Comparison of ENCODE assay signal across 26 cellular contexts in the genomic region with DNA sequence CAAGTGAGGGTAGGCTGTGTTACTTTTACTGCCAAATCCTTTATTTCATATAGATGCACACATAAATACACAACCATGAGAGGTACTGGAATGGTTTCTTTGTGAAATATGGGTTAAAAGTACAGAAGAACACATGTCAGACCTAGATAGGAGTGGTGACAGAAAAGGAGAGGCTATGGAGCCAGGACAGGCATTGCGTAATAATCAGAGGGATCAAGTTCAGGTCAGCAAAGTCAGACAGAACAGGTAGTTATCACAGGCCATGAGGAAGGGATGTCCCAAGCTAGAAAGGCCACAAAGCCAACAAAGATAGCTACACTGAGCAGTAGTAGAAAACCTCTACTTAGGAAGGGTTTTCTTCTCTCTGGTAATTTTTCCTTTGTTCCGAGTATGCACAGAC.
DNase-seq lines count a peak whose midpoint lies in the region; ATAC-seq, FAIRE-seq and TF ChIP-seq lines count a peak whose summit lies in the region.
"Had no signal": no experiment of that assay in that cellular context is flagged by ENCODE, and none has a peak within 500 bp of the region (broad histone marks: within the 10 kb centered on the region; RNA-seq: fewer than 3 reads in every experiment).

No MANE protein-coding gene starts in this region.

- H3K36me3 ChIP-seq in mammary epithelial cell (ENCODE audit: insufficient read depth, low read length) (no peaks in the 10 kb centered on the region), H1 (ENCODE audit: control insufficient read depth in 2 of 4, insufficient read depth in 4 of 4, low read length in 3 of 4) (no peaks in the 10 kb centered on the region), right lobe of liver (no peaks in the 10 kb centered on the region), kidney (ENCODE audit: control insufficient read depth in 1 of 2, insufficient read depth in 2 of 2, low read length in 2 of 2) (no peaks in the 10 kb centered on the region)
- H3K36me3 ChIP-seq: BE2C; BLaER1 treated with 17β-estradiol and CSF1 and Interleukin-3, amounts not matched to agents 10 nM and 100 nM; HAP-1 had no signal

- H3K23me2 ChIP-seq in H1 (ENCODE audit: low read depth, low read length) = no peaks in the 10 kb centered on the region

- H3K56ac ChIP-seq in H1 (replicated peaks; ENCODE audit: insufficient read length, low read depth, low read length) = no peak overlapping the region

- ATAC-seq in right lobe of liver (peak in 3 of 4 donors; percentile 47 to 58 (median 51)), GM19351 (IDR thresholded peaks at IDR 0.05; ENCODE audit: unreplicated experiment) (no peak)
- ATAC-seq: A549, GM12878, GM23338 had no signal

- TF ChIP-seq POLR2A in H1 (IDR thresholded peaks at IDR 0.05; ENCODE audit: control extremely low read depth in 1 of 2, low read depth in 2 of 2, low read length in 2 of 2) = no peak
- TF ChIP-seq POLR2A in right lobe of liver (IDR thresholded peaks at IDR 0.05) = no peak

- TF ChIP-seq EP300 in H1 (IDR thresholded peaks at IDR 0.05; ENCODE audit: borderline replicate concordance in 1 of 2, low read depth in 2 of 2, low read length in 2 of 2) = no peak

- H4K20me1 ChIP-seq in mammary epithelial cell (ENCODE audit: insufficient read depth, low read length) (no peaks in the 10 kb centered on the region), H1 (replicated peaks in 1 of 2; ENCODE audit: control insufficient read depth in 1 of 2, insufficient read depth in 2 of 2, low read length in 2 of 2) (no peaks in the 10 kb centered on the region)
- H4K20me1 ChIP-seq: BLaER1 treated with 17β-estradiol and CSF1 and Interleukin-3, amounts not matched to agents 10 nM and 100 nM had no signal

- H3K14ac ChIP-seq in H1 (ENCODE audit: insufficient read length) = no peak overlapping the region

- WGBS in mammary epithelial cell (ENCODE audit: low coverage, missing lambda C conversion rate) = 58% methylated on average over 2 of the region's 2 CpGs
- WGBS in H1 (ENCODE audit: extremely low coverage in 1 of 2, insufficient coverage in 1 of 2, insufficient read length in 1 of 2, insufficient replicate concordance in 2 of 2, low coverage in 1 of 2, low lambda C conversion rate in 2 of 2, missing lambda C conversion rate in 1 of 2), 2 experiments = 100% methylated on average over 2 of the region's 2 CpGs; no CpG with 5 or more reads in 1 of the 2 experiments
- 46% methylated on average over 2 of the region's 2 CpGs for WGBS in right lobe of liver (ENCODE audit: insufficient coverage, low coverage, low lambda C conversion rate, missing lambda C conversion rate)

- H3K23ac ChIP-seq in H1 (ENCODE audit: insufficient read length) = no peak overlapping the region

- H2BK12ac ChIP-seq in H1 (ENCODE audit: low read depth, low read length) = no peak overlapping the region

- in situ Hi-C loops in mammary epithelial cell (cut with MboI; ENCODE audit: low sequenced_read_pairs in 2 of 2) = no loop called here

- H3K9me3 ChIP-seq in mammary epithelial cell (replicated peaks; ENCODE audit: insufficient read depth, low read length) = no peaks in the 10 kb centered on the region
- no peaks in the 10 kb centered on the region for H3K9me3 ChIP-seq in H1 (ENCODE audit: insufficient read depth in 2 of 2, low read depth in 1 of 2, low read length in 1 of 2)
- H3K9me3 ChIP-seq in right lobe of liver = no peaks in the 10 kb centered on the region
- H3K9me3 ChIP-seq in kidney (ENCODE audit: control insufficient read depth in 1 of 2, low read length in 2 of 2) = no peaks in the 10 kb centered on the region
- H3K9me3 ChIP-seq: A549; BE2C; BLaER1 treated with 17β-estradiol and CSF1 and Interleukin-3, amounts not matched to agents 10 nM and 100 nM; HAP-1 had no signal

- no peaks in the 10 kb centered on the region for H3K27me3 Mint-ChIP-seq in MCF 10A (ENCODE audit: insufficient read depth, unreplicated experiment)
- H3K27me3 Mint-ChIP-seq in endothelial cell (ENCODE audit: unreplicated experiment) = no peaks in the 10 kb centered on the region
- H3K27me3 Mint-ChIP-seq: CD4-positive, alpha-beta T cell had no signal

- H3K4me1 ChIP-seq in mammary epithelial cell (ENCODE audit: insufficient read depth, low read length) (no peaks in the 10 kb centered on the region), H1 (replicated peaks in 1 of 4; ENCODE audit: control insufficient read depth in 3 of 4, insufficient read depth in 4 of 4, low read length in 3 of 4) (no peaks in the 10 kb centered on the region), right lobe of liver (no peaks in the 10 kb centered on the region), kidney (ENCODE audit: control insufficient read depth in 1 of 2, insufficient read depth in 1 of 2, low read depth in 1 of 2, low read length in 2 of 2) (no peaks in the 10 kb centered on the region)
- H3K4me1 ChIP-seq: A549; BE2C; BLaER1 treated with 17β-estradiol and CSF1 and Interleukin-3, amounts not matched to agents 10 nM and 100 nM; HAP-1 had no signal

- H2AFZ ChIP-seq in mammary epithelial cell (ENCODE audit: low read depth, low read length) (no peak overlapping the region), H1 (ENCODE audit: low read length) (no peak overlapping the region)
- H2AFZ ChIP-seq: GM23338 had no signal

- H3K4me3 ChIP-seq in mammary epithelial cell (replicated peaks in 1 of 3; ENCODE audit: insufficient read depth in 1 of 3, low read depth in 2 of 3, low read length in 3 of 3) = no peak overlapping the region
- H3K4me3 ChIP-seq in H1 (ENCODE audit: extremely low read depth in 1 of 4, insufficient read depth in 2 of 4, low read depth in 3 of 4, low read length in 4 of 4) = no peak overlapping the region
- no peak overlapping the region for H3K4me3 ChIP-seq in right lobe of liver
- H3K4me3 ChIP-seq in kidney (ENCODE audit: low read length in 2 of 2) = no peak overlapping the region
- H3K4me3 ChIP-seq: A549; BLaER1 treated with 17β-estradiol and CSF1 and Interleukin-3, amounts not matched to agents 10 nM and 100 nM; GM12878; GM23338; HAP-1 had no signal

- intact Hi-C loops in MCF 10A (cut with micrococcal nuclease) = no loop called here
- intact Hi-C loops in mammary epithelial cell (cut with micrococcal nuclease) = no loop called here
- intact Hi-C loops in right lobe of liver (cut with DNase I) = no loop called here
- intact Hi-C loops in kidney (cut with DNase I) = no loop called here

- dilution Hi-C loops in mammary epithelial cell (cut with HindIII; ENCODE audit: low sequenced_read_pairs) = no loop called here

- H3K9me3 Mint-ChIP-seq in MCF 10A (ENCODE audit: unreplicated experiment) (no peaks in the 10 kb centered on the region), endothelial cell (ENCODE audit: unreplicated experiment) (no peaks in the 10 kb centered on the region)
- H3K9me3 Mint-ChIP-seq: CD4-positive, alpha-beta T cell; GM23338 had no signal

- H3K36me3 Mint-ChIP-seq in MCF 10A (ENCODE audit: insufficient read depth, unreplicated experiment) = no peaks in the 10 kb centered on the region
- H3K36me3 Mint-ChIP-seq in endothelial cell (ENCODE audit: low read depth, unreplicated experiment) = no peaks in the 10 kb centered on the region
- H3K36me3 Mint-ChIP-seq: CD14-positive monocyte; CD8-positive, alpha-beta memory T cell had no signal

- no peak overlapping the region for H3K4ac ChIP-seq in H1 (replicated peaks; ENCODE audit: insufficient read length, low read depth, low read length)

- H3K27ac ChIP-seq in mammary epithelial cell (ENCODE audit: insufficient read depth, low read depth, low read length) (no peak overlapping the region), H1 (ENCODE audit: low read depth, low read length) (no peak overlapping the region), right lobe of liver (no peak overlapping the region), kidney (ENCODE audit: low read depth in 2 of 2, low read length in 2 of 2) (no peak overlapping the region)
- H3K27ac ChIP-seq: A549; BLaER1 treated with 17β-estradiol and CSF1 and Interleukin-3, amounts not matched to agents 10 nM and 100 nM had no signal

- TF ChIP-seq RAD21 in H1 (IDR thresholded peaks at IDR 0.05 in 1 of 2, conservative IDR thresholded peaks at IDR 0.05 in 1 of 2; ENCODE audit: low read depth in 2 of 2, low read length in 2 of 2) = no peak

- no peak overlapping the region for H2BK20ac ChIP-seq in H1 (ENCODE audit: low read length)

- no peak overlapping the region for H4K5ac ChIP-seq in H1 (ENCODE audit: insufficient read length, low read depth, low read length)

- H2BK15ac ChIP-seq in H1 (ENCODE audit: low read length) = no peak overlapping the region

- H3K27ac Mint-ChIP-seq in MCF 10A (ENCODE audit: low read depth, unreplicated experiment) (no peak overlapping the region), endothelial cell (ENCODE audit: unreplicated experiment) (no peak overlapping the region)
- H3K27ac Mint-ChIP-seq: CD14-positive monocyte; CD4-positive, alpha-beta T cell; CD8-positive, alpha-beta memory T cell; GM23338; HFFc6 had no signal

- H2BK120ac ChIP-seq in H1 (replicated peaks; ENCODE audit: low read depth, low read length) = no peak overlapping the region

- DNase-seq in MCF 10A (ENCODE audit: unreplicated experiment) = peak; percentile 1
- DNase-seq in mammary epithelial cell = no peak
- no peak for DNase-seq in H1 (ENCODE audit: low read depth in 1 of 2, low spot score in 2 of 2)
- no peak for DNase-seq in right lobe of liver
- no peak for DNase-seq in endothelial cell (ENCODE audit: low spot score)
- DNase-seq in kidney = no peak
- DNase-seq: 8988T; ACHN; AML-193; BE2C; CD4-positive, alpha-beta T cell; CD8-positive, alpha-beta memory T cell; DMS 273 treated with DMSO at 0.1 percent for 48 hours; DMS79; GDM1; HFFc6 had no signal

- POLR2A ChIA-PET in MCF 10A (lab: Yijun Ruan, JAX) = no interaction called here
- POLR2A ChIA-PET in H1 (lab: Charles Lee; ENCODE audit: partially characterized antibody) = no interaction called here

- H4K8ac ChIP-seq in H1 (ENCODE audit: extremely low read depth, insufficient read depth, low read length) = no peak overlapping the region

- H3K27me3 ChIP-seq in mammary epithelial cell (ENCODE audit: insufficient read depth, low read length) (no peaks in the 10 kb centered on the region), H1 (replicated peaks in 1 of 4; ENCODE audit: control insufficient read depth in 3 of 4, extremely low read depth in 1 of 4, insufficient read depth in 3 of 4, low read length in 3 of 4) (no peaks in the 10 kb centered on the region), right lobe of liver (no peaks in the 10 kb centered on the region)
- H3K27me3 ChIP-seq: BE2C; BLaER1 treated with 17β-estradiol and CSF1 and Interleukin-3, amounts not matched to agents 10 nM and 100 nM had no signal

- BruUV-seq in MCF 10A (replicated peaks; lab: Mats Ljungman, UMichigan) (no TSS peak), mammary epithelial cell (replicated peaks; lab: Mats Ljungman, UMichigan) (no TSS peak)

- CTCF ChIA-PET in MCF 10A (lab: Yijun Ruan, JAX) (no interaction called here), mammary epithelial cell (lab: Charles Lee; ENCODE audit: low non-redundant PET) (no interaction called here), H1 (lab: Charles Lee; ENCODE audit: partially characterized antibody) (no interaction called here)

- no peak overlapping the region for H2AK5ac ChIP-seq in H1 (ENCODE audit: low read depth, low read length)

- H3K4me1 Mint-ChIP-seq in MCF 10A (ENCODE audit: insufficient read depth, unreplicated experiment) (no peaks in the 10 kb centered on the region), endothelial cell (ENCODE audit: unreplicated experiment) (peaks cover 7% of the 10 kb centered on the region)
- H3K4me1 Mint-ChIP-seq: CD14-positive monocyte; CD8-positive, alpha-beta memory T cell; GM23338 had no signal

- H3K4me3 Mint-ChIP-seq in MCF 10A (ENCODE audit: unreplicated experiment) = no peak overlapping the region
- H3K4me3 Mint-ChIP-seq in endothelial cell (ENCODE audit: unreplicated experiment) = no peak overlapping the region
- H3K4me3 Mint-ChIP-seq: CD14-positive monocyte; CD4-positive, alpha-beta T cell; CD8-positive, alpha-beta memory T cell; GM23338; HFFc6 had no signal

- H3K9ac ChIP-seq in mammary epithelial cell (ENCODE audit: insufficient read depth, low read length) = no peak overlapping the region
- H3K9ac ChIP-seq in H1 (replicated peaks in 1 of 4; ENCODE audit: extremely low read depth in 1 of 4, low read depth in 3 of 4, low read length in 3 of 4) = no peak overlapping the region
- no peak overlapping the region for H3K9ac ChIP-seq in kidney (ENCODE audit: low read length in 2 of 2)
- H3K9ac ChIP-seq: BLaER1 treated with 17β-estradiol and CSF1 and Interleukin-3, amounts not matched to agents 10 nM and 100 nM had no signal

- H2BK5ac ChIP-seq in H1 (ENCODE audit: low read depth, low read length) = no peak overlapping the region

- no peaks in the 10 kb centered on the region for H3K79me2 ChIP-seq in mammary epithelial cell (ENCODE audit: insufficient read depth, low read length)
- H3K79me2 ChIP-seq in H1 (ENCODE audit: control insufficient read depth in 1 of 2, insufficient read depth in 2 of 2, low read length in 2 of 2) = no peaks in the 10 kb centered on the region

- TF ChIP-seq CTCF in MCF 10A (IDR thresholded peaks at IDR 0.05; ENCODE audit: unreplicated experiment) (no peak), mammary epithelial cell (conservative IDR thresholded peaks at IDR 0.05 in 1 of 2, IDR thresholded peaks at IDR 0.05 in 1 of 2; ENCODE audit: extremely low read depth in 1 of 2, insufficient read depth in 1 of 2, low read depth in 1 of 2, low read length in 2 of 2) (no peak), H1 (IDR thresholded peaks at IDR 0.05; ENCODE audit: control extremely low read depth in 1 of 3, insufficient read depth in 1 of 3, low read depth in 1 of 3, low read length in 3 of 3) (no peak), right lobe of liver (IDR thresholded peaks at IDR 0.05) (no peak), endothelial cell (IDR thresholded peaks at IDR 0.05; ENCODE audit: unreplicated experiment) (no peak), kidney (IDR thresholded peaks at IDR 0.05; ENCODE audit: borderline replicate concordance, extremely low read depth, insufficient read depth) (no peak)

- no peak overlapping the region for H4K91ac ChIP-seq in H1 (replicated peaks; ENCODE audit: insufficient read length, low read length)

- no peak overlapping the region for H3K18ac ChIP-seq in H1 (ENCODE audit: extremely low read depth, low read length)

- H3K79me1 ChIP-seq in H1 (ENCODE audit: low read depth, low read length) = no peaks in the 10 kb centered on the region

- H3K4me2 ChIP-seq in mammary epithelial cell (ENCODE audit: insufficient read depth, low read depth, low read length) = no peak overlapping the region
- no peak overlapping the region for H3K4me2 ChIP-seq in H1 (ENCODE audit: insufficient read depth in 1 of 2, low read depth in 2 of 2, low read length in 2 of 2)
- H3K4me2 ChIP-seq: A549; BLaER1 treated with 17β-estradiol and CSF1 and Interleukin-3, amounts not matched to agents 10 nM and 100 nM; GM23338 had no signal

- FAIRE-seq in H1 (lab: Jason Lieb, UNC) (no peak), kidney (lab: Jason Lieb, UNC) (no peak)
- FAIRE-seq: A549, D721Med, GM12878, GM19239, H54 had no signal
